In the genomic region with DNA sequence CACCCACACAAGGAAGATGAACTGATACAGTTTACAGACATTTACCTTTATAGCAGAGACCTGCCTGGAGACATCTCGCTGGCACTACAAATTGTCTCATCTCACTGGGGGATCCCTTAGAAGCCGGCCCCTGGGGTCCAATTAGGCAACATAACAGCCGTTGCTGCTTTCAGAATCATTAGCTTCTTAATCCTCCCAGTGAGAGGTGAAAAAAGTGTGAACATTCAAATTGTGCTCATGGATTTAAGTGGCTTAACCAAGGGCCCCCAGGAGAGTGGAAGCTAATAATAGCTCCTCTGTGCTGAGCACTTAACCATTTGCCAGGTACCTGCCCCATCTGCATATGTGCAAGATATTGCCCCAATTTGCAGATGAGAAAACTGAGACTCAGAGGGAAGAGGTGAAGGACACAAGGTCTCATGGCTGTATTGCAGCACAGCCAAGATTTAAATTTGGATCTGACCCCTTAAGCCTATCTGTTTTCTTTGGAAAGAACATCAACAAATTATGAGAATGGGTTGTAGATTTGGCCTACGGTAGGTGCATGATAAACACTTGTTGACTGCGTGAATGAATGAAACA, we compare ENCODE assay signal across 23 cellular contexts.
DNase-seq lines count a peak whose midpoint lies in the region; ATAC-seq and FAIRE-seq lines count a peak whose summit lies in the region.
"Had no signal": no experiment of that assay in that cellular context is flagged by ENCODE, and none has a peak within 500 bp of the region (broad histone marks: within the 10 kb centered on the region; RNA-seq: fewer than 3 reads in every experiment).

No MANE protein-coding gene starts in this region.

- WGBS in esophagus, 2 donors, result 63 to 71% methylated on average over 5 of the region's 5 CpGs

- H3K4me1 ChIP-seq in esophagus (ENCODE audit: control insufficient read depth in 2 of 2, insufficient read depth in 2 of 2, low read length in 1 of 2), result peaks cover 9 to 12% of the 10 kb centered on the region in 2 donors
- H3K4me1 ChIP-seq: foreskin keratinocyte, left ventricle myocardium inferior had no signal

- peaks cover 0 to 3% of the 10 kb centered on the region in 2 donors for H3K36me3 ChIP-seq in esophagus (ENCODE audit: control insufficient read depth in 2 of 2, insufficient read depth in 2 of 2, low read length in 1 of 2)
- H3K36me3 ChIP-seq: left ventricle myocardium inferior, thoracic aorta had no signal

- H3K4me3 ChIP-seq in esophagus (ENCODE audit: low read depth in 1 of 2, low read length in 2 of 2), result no peak overlapping the region
- H3K4me3 ChIP-seq: left ventricle myocardium inferior, skin epidermis, thoracic aorta had no signal

- peak; percentile 23 for FAIRE-seq in HTR-8/SVneo (lab: Jason Lieb, UNC)
- FAIRE-seq in frontal cortex (lab: Jason Lieb, UNC), result no peak
- FAIRE-seq: TTC549 had no signal

- ATAC-seq in GM19328 (IDR thresholded peaks at IDR 0.05; ENCODE audit: unreplicated experiment), result no peak
- ATAC-seq: foreskin keratinocyte; PC-3; stimulated activated memory B cell treated with anti-CD40 and anti-IgM and Interleukin-4, amounts not matched to agents 10 μg/mL and 1 μg/mL and 100 μg/mL, for 72 hours had no signal

- DNase-seq in ELF-1 (ENCODE audit: low read depth, low spot score) (peak; percentile 37), HTR-8/SVneo (ENCODE audit: insufficient read length, low spot score) (no peak), NCI-H524 (lab: John Stamatoyannopoulos, UW) (peak; percentile 97 to 98), NAMALWA (ENCODE audit: low spot score) (no peak), EL (no peak), frontal cortex (ENCODE audit: low spot score in 2 of 2) (no peak)
- DNase-seq: activated naive CD8-positive, alpha-beta T cell treated with anti-CD3 and anti-CD28 coated beads, Interleukin-2, amount 10 ng/mL, durations not matched to agents 7 days and 5 days; CD4-positive, alpha-beta T cell; foreskin keratinocyte; HCEC 1CT; hippocampal formation; left ventricle myocardium inferior; NCI-H2029; PC-3; Right ventricle myocardium superior; stimulated activated CD4-positive, alpha-beta T cell treated with anti-CD3 and anti-CD28 coated beads, Interleukin-2, amount 100 ng/mL, for 24 hours; SW 1271 had no signal

- no peaks in the 10 kb centered on the region for H3K27me3 ChIP-seq in esophagus (ENCODE audit: control insufficient read depth in 1 of 2, insufficient read depth in 2 of 2, low read length in 2 of 2)

- H3K9me3 ChIP-seq in esophagus (ENCODE audit: control insufficient read depth in 2 of 2, insufficient read depth in 1 of 2, low read depth in 1 of 2, low read length in 1 of 2), result no peaks in the 10 kb centered on the region
- H3K9me3 ChIP-seq: left ventricle myocardium inferior, thoracic aorta had no signal

- peak overlapping the region; percentile 20 to 47 for H3K27ac ChIP-seq in esophagus (ENCODE audit: low read depth in 2 of 2, low read length in 1 of 2)
- H3K27ac ChIP-seq: foreskin keratinocyte, left ventricle myocardium inferior, skin epidermis, thoracic aorta had no signal

Comparison
In these comparisons a context has a peak if more than half of its experiments do, and no peak if none do; other contexts are left out.
1. DNase-seq: peak in ELF-1 (single experiment) and NCI-H524 (2 of 2); none in HTR-8/SVneo (single experiment), NAMALWA (single experiment), EL (single experiment) and frontal cortex (0 of 2).